Comparison of ENCODE assay signal across 19 cellular contexts in the genomic region with DNA sequence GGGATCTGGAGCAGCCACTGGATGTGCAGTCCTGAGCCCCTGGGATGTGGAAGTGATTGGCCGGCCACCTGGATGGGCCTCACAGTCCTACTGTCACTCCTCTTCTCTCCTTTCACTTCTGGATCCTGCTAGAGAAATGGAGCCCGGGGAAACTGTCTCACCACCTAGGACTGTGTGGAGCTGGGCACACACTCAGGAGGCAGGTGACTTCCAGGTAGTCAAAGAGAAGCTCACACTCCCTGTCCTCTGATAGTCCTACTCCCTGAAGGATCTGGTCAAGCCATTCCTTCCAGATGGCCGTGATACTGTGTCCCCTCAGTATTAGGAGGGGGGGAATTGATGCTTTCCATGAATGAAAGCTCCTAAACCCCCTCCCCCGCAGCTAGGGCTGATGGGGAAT.
DNase-seq lines count a peak whose midpoint lies in the region; ATAC-seq and TF ChIP-seq lines count a peak whose summit lies in the region.
"Had no signal": no experiment of that assay in that cellular context is flagged by ENCODE, and none has a peak within 500 bp of the region (broad histone marks: within the 10 kb centered on the region; RNA-seq: fewer than 3 reads in every experiment).

No MANE protein-coding gene starts in this region.

- H3K4me1 Mint-ChIP-seq in Caco-2 (ENCODE audit: low read depth, unreplicated experiment), result peaks cover 60% of the 10 kb centered on the region
- H3K4me1 Mint-ChIP-seq in activated T-cell treated with anti-CD3 and anti-CD28 coated beads, Interleukin-2, amount 50 U/mL, for 4 hours (ENCODE audit: low read depth), result peaks cover 14% of the 10 kb centered on the region
- H3K4me1 Mint-ChIP-seq in stimulated activated naive CD8-positive, alpha-beta T cell treated with anti-CD3 and anti-CD28 coated beads, Interleukin-15, amount 100 ng/mL, for 72 hours, result peaks cover 28% of the 10 kb centered on the region

- no peak overlapping the region for H3K14ac ChIP-seq in neuronal stem cell (ENCODE audit: low read length)

- H2AFZ ChIP-seq in hepatocyte (no peak overlapping the region), neuronal stem cell (ENCODE audit: low read length) (no peak overlapping the region)
- H2AFZ ChIP-seq: GM23338 had no signal

- peak overlapping the region; percentile 10 for H3K27ac Mint-ChIP-seq in Caco-2 (ENCODE audit: unreplicated experiment)
- peak overlapping the region in 1 of 2 donors; percentile 30 for H3K27ac Mint-ChIP-seq in stimulated activated naive CD8-positive, alpha-beta T cell treated with anti-CD3 and anti-CD28 coated beads, Interleukin-15, amount 100 ng/mL, for 72 hours
- H3K27ac Mint-ChIP-seq: CD4-positive, alpha-beta T cell; GM23338 had no signal

- H3K79me1 ChIP-seq in neuronal stem cell (ENCODE audit: low read depth, low read length), result no peaks in the 10 kb centered on the region

- no peak overlapping the region for H3K4ac ChIP-seq in neuronal stem cell (ENCODE audit: low read length)

- no TSS peak for BruUV-seq in Caco-2 (replicated peaks; lab: Mats Ljungman, UMichigan)

- no peak overlapping the region for H3K23ac ChIP-seq in neuronal stem cell (ENCODE audit: low read depth, low read length, poor library complexity)

- H3K4me3 Mint-ChIP-seq in Caco-2 (ENCODE audit: unreplicated experiment), result no peak overlapping the region
- H3K4me3 Mint-ChIP-seq in activated T-cell treated with anti-CD3 and anti-CD28 coated beads, Interleukin-2, amount 50 U/mL, for 4 hours, result no peak overlapping the region
- no peak overlapping the region for H3K4me3 Mint-ChIP-seq in stimulated activated naive CD8-positive, alpha-beta T cell treated with anti-CD3 and anti-CD28 coated beads, Interleukin-15, amount 100 ng/mL, for 72 hours
- H3K4me3 Mint-ChIP-seq: CD4-positive, alpha-beta T cell; GM23338 had no signal

- no peak for TF ChIP-seq POLR2A in transverse colon (IDR thresholded peaks at IDR 0.05)

- H3K4me3 ChIP-seq in Caco-2 (ENCODE audit: low read depth, low read length) (no peak overlapping the region), hepatocyte (no peak overlapping the region), neuronal stem cell (ENCODE audit: low read length in 2 of 2) (no peak overlapping the region), transverse colon (no peak overlapping the region)
- H3K4me3 ChIP-seq: GM12878, GM23338 had no signal

- H3K18ac ChIP-seq in neuronal stem cell (ENCODE audit: low read length), result no peak overlapping the region

- H4K8ac ChIP-seq in neuronal stem cell (ENCODE audit: low read depth, low read length), result no peak overlapping the region

- H3K9ac ChIP-seq in neuronal stem cell (ENCODE audit: low read depth, low read length, poor library complexity), result no peak overlapping the region

- H3K27ac ChIP-seq in hepatocyte (peak overlapping the region; percentile 96), neuronal stem cell (replicated peaks; ENCODE audit: low read length) (no peak overlapping the region), transverse colon (peak overlapping the region; percentile 75 to 89 (median 82))

- H3K36me3 ChIP-seq in Caco-2 (ENCODE audit: control insufficient read depth, insufficient read depth, low read length), result no peaks in the 10 kb centered on the region
- H3K36me3 ChIP-seq in hepatocyte (replicated peaks; ENCODE audit: insufficient read depth, low read depth), result no peaks in the 10 kb centered on the region
- no peaks in the 10 kb centered on the region for H3K36me3 ChIP-seq in neuronal stem cell (replicated peaks in 1 of 2; ENCODE audit: control insufficient read depth in 2 of 2, insufficient read depth in 2 of 2, low read length in 2 of 2)
- H3K36me3 ChIP-seq in transverse colon, result no peaks in the 10 kb centered on the region

- WGBS in hepatocyte (ENCODE audit: low lambda C conversion rate, missing lambda C conversion rate), result 96% methylated on average over 4 of the region's 4 CpGs
- no CpG with 5 or more reads among the region's 4 CpGs for WGBS in neuronal stem cell (ENCODE audit: extremely low coverage in 2 of 2, insufficient read length in 2 of 2, insufficient replicate concordance in 1 of 2), 2 donors
- WGBS in transverse colon (ENCODE audit: low coverage in 1 of 2), 2 donors, result 100% methylated on average over 4 of the region's 4 CpGs; no CpG with 5 or more reads in 1 of the 2 donors

- H3K9me3 ChIP-seq in Caco-2 (no peaks in the 10 kb centered on the region), hepatocyte (ENCODE audit: low read depth) (no peaks in the 10 kb centered on the region), neuronal stem cell (replicated peaks in 1 of 2; ENCODE audit: control insufficient read depth in 2 of 2, insufficient read depth in 1 of 2, low read depth in 1 of 2, low read length in 2 of 2) (peaks cover 0 to 7% of the 10 kb centered on the region in 2 donors), transverse colon (no peaks in the 10 kb centered on the region)

- H3K9me2 ChIP-seq in hepatocyte (replicated peaks; ENCODE audit: insufficient read depth), result no peaks in the 10 kb centered on the region

- H4K20me1 ChIP-seq in hepatocyte (ENCODE audit: insufficient read depth, poor library complexity, severe bottlenecking), result no peaks in the 10 kb centered on the region

- no peaks in the 10 kb centered on the region for H3K27me3 Mint-ChIP-seq in Caco-2 (ENCODE audit: insufficient read depth, unreplicated experiment)
- H3K27me3 Mint-ChIP-seq in activated T-cell treated with anti-CD3 and anti-CD28 coated beads, Interleukin-2, amount 50 U/mL, for 4 hours (ENCODE audit: low read depth), result no peaks in the 10 kb centered on the region
- no peaks in the 10 kb centered on the region for H3K27me3 Mint-ChIP-seq in stimulated activated naive CD8-positive, alpha-beta T cell treated with anti-CD3 and anti-CD28 coated beads, Interleukin-15, amount 100 ng/mL, for 72 hours
- H3K27me3 Mint-ChIP-seq: CD4-positive, alpha-beta T cell had no signal

- H2BK15ac ChIP-seq in neuronal stem cell (ENCODE audit: low read length), result no peak overlapping the region

- TF ChIP-seq CTCF in Caco-2 (IDR thresholded peaks at IDR 0.05; ENCODE audit: insufficient read depth in 1 of 2, low read depth in 1 of 2, low read length in 1 of 2, severe bottlenecking in 1 of 2, unreplicated experiment in 1 of 2), result no peak
- TF ChIP-seq CTCF in hepatocyte (IDR thresholded peaks at IDR 0.05; ENCODE audit: poor library complexity), result no peak
- TF ChIP-seq CTCF in transverse colon (IDR thresholded peaks at IDR 0.05), result no peak

- H3K9me3 Mint-ChIP-seq in Caco-2 (ENCODE audit: unreplicated experiment), result no peaks in the 10 kb centered on the region
- H3K9me3 Mint-ChIP-seq in activated T-cell treated with anti-CD3 and anti-CD28 coated beads, Interleukin-2, amount 50 U/mL, for 4 hours, result no peaks in the 10 kb centered on the region
- H3K9me3 Mint-ChIP-seq in stimulated activated naive CD8-positive, alpha-beta T cell treated with anti-CD3 and anti-CD28 coated beads, Interleukin-15, amount 100 ng/mL, for 72 hours, result no peaks in the 10 kb centered on the region
- H3K9me3 Mint-ChIP-seq: CD4-positive, alpha-beta T cell had no signal

- peaks cover 4% of the 10 kb centered on the region for H3K79me2 ChIP-seq in hepatocyte

- in situ Hi-C loops in transverse colon (cut with MboI; ENCODE audit: low pct_ligation_motif_present in 1 of 4, low pct_unique_long_range_greater_than_20kb in 1 of 4, low sequenced_read_pairs in 3 of 4), result no loop called here

- no peak overlapping the region for H2BK120ac ChIP-seq in neuronal stem cell (ENCODE audit: low read depth, low read length)

- H3K4me1 ChIP-seq in Caco-2 (peaks cover 43% of the 10 kb centered on the region), hepatocyte (ENCODE audit: insufficient read depth) (peaks cover 57% of the 10 kb centered on the region), neuronal stem cell (ENCODE audit: control insufficient read depth in 2 of 2, insufficient read depth in 1 of 2, low read depth in 1 of 2, low read length in 2 of 2) (peaks cover 34 to 42% of the 10 kb centered on the region in 2 donors), transverse colon (peaks cover 24 to 31% (median 30%) of the 10 kb centered on the region in 4 donors)

- intact Hi-C loops in Caco-2 (cut with micrococcal nuclease; ENCODE audit: unreplicated experiment), result no loop called here
- intact Hi-C loops in transverse colon (cut with DNase I; ENCODE audit: low total_unique reads), result no loop called here

- POLR2A ChIA-PET in Caco-2 (lab: Charles Lee), result no interaction called here

- ATAC-seq in activated T-cell treated with anti-CD3 and anti-CD28 coated beads, Interleukin-2, amount 50 U/mL, for 4 hours, result no peak
- no peak for ATAC-seq in stimulated activated naive CD8-positive, alpha-beta T cell treated with anti-CD3 and anti-CD28 coated beads, Interleukin-15, amount 100 ng/mL, for 72 hours
- ATAC-seq: GM12878, GM23338 had no signal

- H3K4me2 ChIP-seq in hepatocyte (no peak overlapping the region), neuronal stem cell (ENCODE audit: insufficient read depth, low read length, poor library complexity, severe bottlenecking) (no peak overlapping the region)
- H3K4me2 ChIP-seq: GM23338 had no signal

- TF ChIP-seq EP300 in transverse colon (IDR thresholded peaks at IDR 0.05; ENCODE audit: low read depth), result no peak

- no peaks in the 10 kb centered on the region for H3K27me3 ChIP-seq in Caco-2 (replicated peaks; ENCODE audit: control insufficient read depth, insufficient read depth, low read length)
- no peaks in the 10 kb centered on the region for H3K27me3 ChIP-seq in hepatocyte
- no peaks in the 10 kb centered on the region for H3K27me3 ChIP-seq in neuronal stem cell (ENCODE audit: control insufficient read depth in 3 of 3, insufficient read depth in 3 of 3, low read depth in 1 of 3, low read length in 3 of 3)
- no peaks in the 10 kb centered on the region for H3K27me3 ChIP-seq in transverse colon

- peaks cover 4% of the 10 kb centered on the region for H3K36me3 Mint-ChIP-seq in Caco-2 (ENCODE audit: insufficient read depth, unreplicated experiment)
- no peaks in the 10 kb centered on the region for H3K36me3 Mint-ChIP-seq in activated T-cell treated with anti-CD3 and anti-CD28 coated beads, Interleukin-2, amount 50 U/mL, for 4 hours (ENCODE audit: insufficient read depth)

- H4K91ac ChIP-seq in neuronal stem cell (ENCODE audit: low read depth, low read length, poor library complexity), result no peak overlapping the region

- peak overlapping the region; percentile 2 for H2AK5ac ChIP-seq in neuronal stem cell (ENCODE audit: low read depth, low read length)

- no peak overlapping the region for H2BK12ac ChIP-seq in neuronal stem cell (ENCODE audit: low read length)

- H2BK5ac ChIP-seq in neuronal stem cell (ENCODE audit: low read length), result no peak overlapping the region

- CTCF ChIA-PET in Caco-2 (lab: Charles Lee), result no interaction called here

- DNase-seq in Caco-2 (no peak), hepatocyte (ENCODE audit: low spot score) (no peak), neuronal stem cell (ENCODE audit: low spot score) (no peak), transverse colon (no peak), AML-193 (lab: John Stamatoyannopoulos, UW) (no peak)
- no peak for DNase-seq in activated T-cell treated with anti-CD3 and anti-CD28 coated beads, Interleukin-2, amount 50 U/mL, for 4 hours
- DNase-seq in stimulated activated naive CD8-positive, alpha-beta T cell treated with anti-CD3 and anti-CD28 coated beads, Interleukin-15, amount 100 ng/mL, for 72 hours, result no peak
- DNase-seq: Calu3; CD4-positive, alpha-beta T cell; DMS53; EL; MM.1S; NCI-H1092; NCI-H1436 treated with DMSO at 0.1 percent for 48 hours; NCI-H2029; NCI-H345; NCI-H524 treated with DMSO at 0.1 percent for 48 hours had no signal
